Comparison of ENCODE assay signal across 1 cellular context in genomic region chr3:172138792-172139507, GRCh38.
TF ChIP-seq lines count a peak whose summit lies in the region.

No MANE protein-coding gene starts in this region.

TF ChIP-seq in GM12878, 131 proteins besides CTCF, POLR2A, EP300 and RAD21 (continued from another document and continues in another):
- TF ChIP-seq BCLAF1 (IDR thresholded peaks at IDR 0.05) (no peak), NFYA (IDR thresholded peaks at IDR 0.05; ENCODE audit: borderline replicate concordance, low read depth, low read length) (no peak), ATF3 (IDR thresholded peaks at IDR 0.05; ENCODE audit: borderline replicate concordance, extremely low read depth, low read depth, low read length) (no peak), RCOR1 (conservative IDR thresholded peaks at IDR 0.05; ENCODE audit: low read depth, low read length) (no peak), KDM1A (IDR thresholded peaks at IDR 0.05; ENCODE audit: borderline replicate concordance) (no peak), ZNF217 (IDR thresholded peaks at IDR 0.05) (peak; percentile 66), PKNOX1 (IDR thresholded peaks at IDR 0.05) (peak; percentile 84), MTA2 (IDR thresholded peaks at IDR 0.05; ENCODE audit: low read depth) (peak; percentile 82), MYC (IDR thresholded peaks at IDR 0.05; ENCODE audit: insufficient read depth, insufficient read length, insufficient replicate concordance, low read length, severe bottlenecking) (no peak), IKZF2 (IDR thresholded peaks at IDR 0.05) (peak; percentile 93 to 96), KAT2A (conservative IDR thresholded peaks at IDR 0.05; ENCODE audit: control insufficient read depth, low read depth, low read length) (no peak), TCF3 (IDR thresholded peaks at IDR 0.05; ENCODE audit: borderline replicate concordance, insufficient read depth, low read depth, low read length) (no peak), BACH1 (IDR thresholded peaks at IDR 0.05; ENCODE audit: borderline replicate concordance) (peak; percentile 90; the same call in 1 of the 2 replicates), LARP7 (IDR thresholded peaks at IDR 0.05) (no peak), RUNX3 (IDR thresholded peaks at IDR 0.05; ENCODE audit: low read length) (peak; percentile 67), TARDBP (IDR thresholded peaks at IDR 0.05; ENCODE audit: borderline replicate concordance) (no peak), NR2C1 (IDR thresholded peaks at IDR 0.05) (no peak), CHD2 (IDR thresholded peaks at IDR 0.05; ENCODE audit: borderline replicate concordance, low read depth, low read length) (peak; percentile 80), NKRF (conservative IDR thresholded peaks at IDR 0.05) (0 out of 2 replicates have a peak, but pooled peaks have one; percentile 51), MEF2B (IDR thresholded peaks at IDR 0.05; ENCODE audit: partially characterized antibody, poor library complexity, severe bottlenecking) (peak; percentile 59), CHD1 (IDR thresholded peaks at IDR 0.05; ENCODE audit: low read depth, low read length) (no peak), FOS (IDR thresholded peaks at IDR 0.05; ENCODE audit: borderline replicate concordance, extremely low read depth, insufficient read length) (no peak), STAT3 (IDR thresholded peaks at IDR 0.05; ENCODE audit: low read depth, low read length) (no peak), SMAD5 (IDR thresholded peaks at IDR 0.05; ENCODE audit: low read depth) (no peak), ZBED1 (IDR thresholded peaks at IDR 0.05; ENCODE audit: borderline replicate concordance) (peak; percentile 83), GATAD2B (conservative IDR thresholded peaks at IDR 0.05; ENCODE audit: low read depth) (peak; percentile 88), CEBPB (IDR thresholded peaks at IDR 0.05; ENCODE audit: borderline replicate concordance in 1 of 2, low read depth in 2 of 2, low read length in 2 of 2) (0 out of 4 replicates have a peak, but pooled peaks of 1 of the 2 experiments have one; percentile 19), SUZ12 (IDR thresholded peaks at IDR 0.05; ENCODE audit: unreplicated experiment) (no peak), CHD4 (IDR thresholded peaks at IDR 0.05) (no peak), HSF1 (IDR thresholded peaks at IDR 0.05; ENCODE audit: low read depth, low read length) (no peak), TCF7 (IDR thresholded peaks at IDR 0.05; ENCODE audit: borderline replicate concordance) (peak; percentile 55; the same call in 1 of the 2 replicates), CBX3 (IDR thresholded peaks at IDR 0.05; ENCODE audit: borderline replicate concordance, low read depth) (no peak), MLLT1 (IDR thresholded peaks at IDR 0.05) (0 out of 2 replicates have a peak, but pooled peaks have one; percentile 67), RFX5 (IDR thresholded peaks at IDR 0.05; ENCODE audit: low read depth, low read length) (no peak), ZNF384 (IDR thresholded peaks at IDR 0.05; ENCODE audit: borderline replicate concordance, low read depth, low read length) (no peak)
- TF ChIP-seq, protein P1, sequence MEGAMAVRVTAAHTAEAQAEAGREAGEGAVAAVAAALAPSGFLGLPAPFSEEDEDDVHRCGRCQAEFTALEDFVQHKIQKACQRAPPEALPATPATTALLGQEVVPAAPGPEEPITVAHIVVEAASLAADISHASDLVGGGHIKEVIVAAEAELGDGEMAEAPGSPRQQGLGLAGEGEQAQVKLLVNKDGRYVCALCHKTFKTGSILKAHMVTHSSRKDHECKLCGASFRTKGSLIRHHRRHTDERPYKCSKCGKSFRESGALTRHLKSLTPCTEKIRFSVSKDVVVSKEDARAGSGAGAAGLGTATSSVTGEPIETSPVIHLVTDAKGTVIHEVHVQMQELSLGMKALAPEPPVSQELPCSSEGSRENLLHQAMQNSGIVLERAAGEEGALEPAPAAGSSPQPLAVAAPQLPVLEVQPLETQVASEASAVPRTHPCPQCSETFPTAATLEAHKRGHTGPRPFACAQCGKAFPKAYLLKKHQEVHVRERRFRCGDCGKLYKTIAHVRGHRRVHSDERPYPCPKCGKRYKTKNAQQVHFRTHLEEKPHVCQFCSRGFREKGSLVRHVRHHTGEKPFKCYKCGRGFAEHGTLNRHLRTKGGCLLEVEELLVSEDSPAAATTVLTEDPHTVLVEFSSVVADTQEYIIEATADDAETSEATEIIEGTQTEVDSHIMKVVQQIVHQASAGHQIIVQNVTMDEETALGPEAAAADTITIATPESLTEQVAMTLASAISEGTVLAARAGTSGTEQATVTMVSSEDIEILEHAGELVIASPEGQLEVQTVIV (IDR thresholded peaks at IDR 0.05; ENCODE audit: borderline replicate concordance, partially characterized antibody) = no peak
- TF ChIP-seq, protein P2, sequence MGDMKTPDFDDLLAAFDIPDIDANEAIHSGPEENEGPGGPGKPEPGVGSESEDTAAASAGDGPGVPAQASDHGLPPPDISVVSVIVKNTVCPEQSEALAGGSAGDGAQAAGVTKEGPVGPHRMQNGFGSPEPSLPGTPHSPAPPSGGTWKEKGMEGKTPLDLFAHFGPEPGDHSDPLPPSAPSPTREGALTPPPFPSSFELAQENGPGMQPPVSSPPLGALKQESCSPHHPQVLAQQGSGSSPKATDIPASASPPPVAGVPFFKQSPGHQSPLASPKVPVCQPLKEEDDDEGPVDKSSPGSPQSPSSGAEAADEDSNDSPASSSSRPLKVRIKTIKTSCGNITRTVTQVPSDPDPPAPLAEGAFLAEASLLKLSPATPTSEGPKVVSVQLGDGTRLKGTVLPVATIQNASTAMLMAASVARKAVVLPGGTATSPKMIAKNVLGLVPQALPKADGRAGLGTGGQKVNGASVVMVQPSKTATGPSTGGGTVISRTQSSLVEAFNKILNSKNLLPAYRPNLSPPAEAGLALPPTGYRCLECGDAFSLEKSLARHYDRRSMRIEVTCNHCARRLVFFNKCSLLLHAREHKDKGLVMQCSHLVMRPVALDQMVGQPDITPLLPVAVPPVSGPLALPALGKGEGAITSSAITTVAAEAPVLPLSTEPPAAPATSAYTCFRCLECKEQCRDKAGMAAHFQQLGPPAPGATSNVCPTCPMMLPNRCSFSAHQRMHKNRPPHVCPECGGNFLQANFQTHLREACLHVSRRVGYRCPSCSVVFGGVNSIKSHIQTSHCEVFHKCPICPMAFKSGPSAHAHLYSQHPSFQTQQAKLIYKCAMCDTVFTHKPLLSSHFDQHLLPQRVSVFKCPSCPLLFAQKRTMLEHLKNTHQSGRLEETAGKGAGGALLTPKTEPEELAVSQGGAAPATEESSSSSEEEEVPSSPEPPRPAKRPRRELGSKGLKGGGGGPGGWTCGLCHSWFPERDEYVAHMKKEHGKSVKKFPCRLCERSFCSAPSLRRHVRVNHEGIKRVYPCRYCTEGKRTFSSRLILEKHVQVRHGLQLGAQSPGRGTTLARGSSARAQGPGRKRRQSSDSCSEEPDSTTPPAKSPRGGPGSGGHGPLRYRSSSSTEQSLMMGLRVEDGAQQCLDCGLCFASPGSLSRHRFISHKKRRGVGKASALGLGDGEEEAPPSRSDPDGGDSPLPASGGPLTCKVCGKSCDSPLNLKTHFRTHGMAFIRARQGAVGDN (IDR thresholded peaks at IDR 0.05) = peak; percentile 82; the same call in 1 of the 2 replicates
- TF ChIP-seq, protein P3, sequence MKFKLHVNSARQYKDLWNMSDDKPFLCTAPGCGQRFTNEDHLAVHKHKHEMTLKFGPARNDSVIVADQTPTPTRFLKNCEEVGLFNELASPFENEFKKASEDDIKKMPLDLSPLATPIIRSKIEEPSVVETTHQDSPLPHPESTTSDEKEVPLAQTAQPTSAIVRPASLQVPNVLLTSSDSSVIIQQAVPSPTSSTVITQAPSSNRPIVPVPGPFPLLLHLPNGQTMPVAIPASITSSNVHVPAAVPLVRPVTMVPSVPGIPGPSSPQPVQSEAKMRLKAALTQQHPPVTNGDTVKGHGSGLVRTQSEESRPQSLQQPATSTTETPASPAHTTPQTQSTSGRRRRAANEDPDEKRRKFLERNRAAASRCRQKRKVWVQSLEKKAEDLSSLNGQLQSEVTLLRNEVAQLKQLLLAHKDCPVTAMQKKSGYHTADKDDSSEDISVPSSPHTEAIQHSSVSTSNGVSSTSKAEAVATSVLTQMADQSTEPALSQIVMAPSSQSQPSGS (IDR thresholded peaks at IDR 0.05; ENCODE audit: low read length) = peak; percentile 93
- TF ChIP-seq, protein P4, sequence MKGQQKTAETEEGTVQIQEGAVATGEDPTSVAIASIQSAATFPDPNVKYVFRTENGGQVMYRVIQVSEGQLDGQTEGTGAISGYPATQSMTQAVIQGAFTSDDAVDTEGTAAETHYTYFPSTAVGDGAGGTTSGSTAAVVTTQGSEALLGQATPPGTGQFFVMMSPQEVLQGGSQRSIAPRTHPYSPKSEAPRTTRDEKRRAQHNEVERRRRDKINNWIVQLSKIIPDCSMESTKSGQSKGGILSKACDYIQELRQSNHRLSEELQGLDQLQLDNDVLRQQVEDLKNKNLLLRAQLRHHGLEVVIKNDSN (IDR thresholded peaks at IDR 0.05; ENCODE audit: borderline replicate concordance, extremely low read length, insufficient read depth, low read depth, low read length) = no peak
- TF ChIP-seq, protein P5, sequence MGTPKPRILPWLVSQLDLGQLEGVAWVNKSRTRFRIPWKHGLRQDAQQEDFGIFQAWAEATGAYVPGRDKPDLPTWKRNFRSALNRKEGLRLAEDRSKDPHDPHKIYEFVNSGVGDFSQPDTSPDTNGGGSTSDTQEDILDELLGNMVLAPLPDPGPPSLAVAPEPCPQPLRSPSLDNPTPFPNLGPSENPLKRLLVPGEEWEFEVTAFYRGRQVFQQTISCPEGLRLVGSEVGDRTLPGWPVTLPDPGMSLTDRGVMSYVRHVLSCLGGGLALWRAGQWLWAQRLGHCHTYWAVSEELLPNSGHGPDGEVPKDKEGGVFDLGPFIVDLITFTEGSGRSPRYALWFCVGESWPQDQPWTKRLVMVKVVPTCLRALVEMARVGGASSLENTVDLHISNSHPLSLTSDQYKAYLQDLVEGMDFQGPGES (IDR thresholded peaks at IDR 0.05) = no peak
